Comparison of ENCODE assay signal across 1 cellular context in genomic region chr14:81272322-81272721, GRCh38.
TF ChIP-seq lines count a peak whose summit lies in the region.

No MANE protein-coding gene starts in this region.

TF ChIP-seq in K562, 482 proteins besides CTCF, POLR2A, EP300 and RAD21:
- peak; percentile 0 for TF ChIP-seq RBM22 (IDR thresholded peaks at IDR 0.05; ENCODE audit: low read depth, low read length, poor library complexity, severe bottlenecking)
- no peak for TF ChIP-seq HDGF (IDR thresholded peaks at IDR 0.05)
